ENCODE assay signal across 8 cellular contexts in genomic region chr1:66276229-66276628, GRCh38.
A peak's percentile ranks its signal among the peaks of the same experiment; 100 is the strongest.
DNase-seq lines count a peak whose midpoint lies in the region; ATAC-seq and TF ChIP-seq lines count a peak whose summit lies in the region.

No MANE protein-coding gene starts in this region.

- ATAC-seq in GM18519 (IDR thresholded peaks at IDR 0.05; ENCODE audit: low FRiP score, unreplicated experiment) = peak; percentile 54
- ATAC-seq in GM21528 (IDR thresholded peaks at IDR 0.05; ENCODE audit: low FRiP score, unreplicated experiment) = peak; percentile 74
- peak; percentile 45 for ATAC-seq in HG03575 (IDR thresholded peaks at IDR 0.05; ENCODE audit: extremely low read depth, insufficient number of reproducible peaks, low FRiP score, unreplicated experiment)
- ATAC-seq in lower lobe of right lung = no peak

- no peaks in the 10 kb centered on the region for H3K36me3 Mint-ChIP-seq in endothelial cell (ENCODE audit: low read depth, unreplicated experiment)

- H3K4me3 Mint-ChIP-seq in endothelial cell (ENCODE audit: unreplicated experiment) = no peak overlapping the region

- intact Hi-C loops in lower lobe of right lung (cut with DNase I) (no loop called here), testis (cut with DNase I; ENCODE audit: low total_unique reads) (no loop called here)

- 86 to 89% methylated on average over 2 of the region's 2 CpGs for WGBS in testis, 2 donors

- TF ChIP-seq POLR2A in testis (IDR thresholded peaks at IDR 0.05) = no peak

- no peaks in the 10 kb centered on the region for H3K9me3 Mint-ChIP-seq in endothelial cell (ENCODE audit: unreplicated experiment)

- H3K27me3 ChIP-seq in lower lobe of right lung (ENCODE audit: low read depth) (no peaks in the 10 kb centered on the region), testis (no peaks in the 10 kb centered on the region)

- H3K4me3 ChIP-seq in lower lobe of right lung (no peak overlapping the region), testis (no peak overlapping the region)

- H3K27ac ChIP-seq in lower lobe of right lung = peak overlapping the region; percentile 54
- peak overlapping the region in 1 of 2 donors; percentile 43 for H3K27ac ChIP-seq in testis

- H3K36me3 ChIP-seq in lower lobe of right lung (no peaks in the 10 kb centered on the region), testis (ENCODE audit: low read depth, missing control alignments) (no peaks in the 10 kb centered on the region)

- H3K4me1 ChIP-seq in lower lobe of right lung (peaks cover 65% of the 10 kb centered on the region), testis (peaks cover 17% of the 10 kb centered on the region)

- TF ChIP-seq CTCF in lower lobe of right lung (IDR thresholded peaks at IDR 0.05) (no peak), testis (IDR thresholded peaks at IDR 0.05) (no peak), endothelial cell (IDR thresholded peaks at IDR 0.05; ENCODE audit: unreplicated experiment) (no peak)

- peaks cover 59% of the 10 kb centered on the region for H3K4me1 Mint-ChIP-seq in endothelial cell (ENCODE audit: unreplicated experiment)

- H3K27me3 Mint-ChIP-seq in endothelial cell (ENCODE audit: unreplicated experiment) = peaks cover 4% of the 10 kb centered on the region

- DNase-seq in lower lobe of right lung (no peak), testis (no peak), endothelial cell (ENCODE audit: low spot score) (no peak), NCI-H446 treated with DMSO at 0.1 percent for 48 hours (lab: John Stamatoyannopoulos, UW) (no peak), NCI-H146 treated with DMSO at 0.1 percent for 48 hours (lab: John Stamatoyannopoulos, UW; ENCODE audit: unreplicated experiment) (no peak)

- H3K9me3 ChIP-seq in lower lobe of right lung (no peaks in the 10 kb centered on the region), testis (no peaks in the 10 kb centered on the region)

- no peak overlapping the region for H3K27ac Mint-ChIP-seq in endothelial cell (ENCODE audit: unreplicated experiment)

Comparison
In these comparisons a context has a peak if more than half of its experiments do, and no peak if none do; other contexts are left out.
1. ATAC-seq: peak in GM18519 (single experiment), GM21528 (single experiment) and HG03575 (single experiment); none in lower lobe of right lung (0 of 2).